Comparison of ENCODE assay signal across 14 cellular contexts in genomic region chr2:3403587-3404334, GRCh38.
DNase-seq lines count a peak whose midpoint lies in the region; ATAC-seq and TF ChIP-seq lines count a peak whose summit lies in the region.
"Had no signal": no experiment of that assay in that cellular context is flagged by ENCODE, and none has a peak within 500 bp of the region (broad histone marks: within the 10 kb centered on the region; RNA-seq: fewer than 3 reads in every experiment).

No MANE protein-coding gene starts in this region.

- peaks cover 0 to 4% (median 0%) of the 10 kb centered on the region in 4 donors for H3K4me1 ChIP-seq in tibial artery
- H3K4me1 ChIP-seq: pancreas had no signal

- no peak for TF ChIP-seq CTCF in tibial artery (IDR thresholded peaks at IDR 0.05)

- DNase-seq in medulla oblongata (ENCODE audit: extremely low spot score): peak; percentile 15
- DNase-seq in activated naive CD4-positive, alpha-beta T cell treated with anti-CD3 and anti-CD28 coated beads, Interleukin-2, amount 50 U/mL, for 16 hours: no peak
- no peak for DNase-seq in activated CD4-positive, alpha-beta T cell treated with anti-CD3 and anti-CD28 coated beads, Interleukin-2, amount 50 U/mL, for 4 hours
- no peak for DNase-seq in NCI-H2196 treated with DMSO at 0.1 percent for 48 hours (lab: John Stamatoyannopoulos, UW; ENCODE audit: unreplicated experiment)
- no peak for DNase-seq in tibial artery
- DNase-seq: activated CD4-positive, alpha-beta T cell treated with anti-CD3 and anti-CD28 coated beads, Interleukin-2, amount 10 ng/mL, durations not matched to agents 7 days and 5 days; DMS53; kidney glomerular epithelial cell; NCI-H1105; RPMI8226 had no signal

- no peaks in the 10 kb centered on the region for H3K9me3 ChIP-seq in tibial artery
- H3K9me3 ChIP-seq: pancreas had no signal

- H3K36me3 ChIP-seq in tibial artery: peaks cover 15 to 49% (median 32%) of the 10 kb centered on the region in 3 donors

- ATAC-seq in GM19023 (IDR thresholded peaks at IDR 0.05; ENCODE audit: unreplicated experiment) (peak; percentile 96), GM21717 (IDR thresholded peaks at IDR 0.05; ENCODE audit: unreplicated experiment) (peak; percentile 100), HG03139 (IDR thresholded peaks at IDR 0.05; ENCODE audit: unreplicated experiment) (peak; percentile 98)
- ATAC-seq: pancreas had no signal

- H3K4me3 ChIP-seq in tibial artery: no peak overlapping the region
- H3K4me3 ChIP-seq: pancreas had no signal

- H3K27me3 ChIP-seq in tibial artery: no peaks in the 10 kb centered on the region
- H3K27me3 ChIP-seq: pancreas had no signal

- no peak overlapping the region for H3K27ac ChIP-seq in tibial artery
- H3K27ac ChIP-seq: pancreas had no signal

- intact Hi-C loops in tibial artery (cut with DNase I; ENCODE audit: low total_unique reads): no loop called here
